In genomic region chr3:196398782-196399181, GRCh38 we compare ENCODE assay signal across 22 cellular contexts. TPM values are rescaled to one million over a fixed set of nuclear protein-coding genes. Genes with fewer than 3 reads are reported as not detected.
A peak's percentile ranks its signal among the peaks of the same experiment; 100 is the strongest.
DNase-seq lines count a peak whose midpoint lies in the region; ATAC-seq, FAIRE-seq and TF ChIP-seq lines count a peak whose summit lies in the region.
"Had no signal": no experiment of that assay in that cellular context is flagged by ENCODE, and none has a peak within 500 bp of the region (broad histone marks: within the 10 kb centered on the region; RNA-seq: fewer than 3 reads in every experiment).

No MANE protein-coding gene starts in this region.

- H4K20me1 ChIP-seq in SK-N-SH (ENCODE audit: insufficient read depth) = no peaks in the 10 kb centered on the region
- no peaks in the 10 kb centered on the region for H4K20me1 ChIP-seq in K562 (replicated peaks; ENCODE audit: control insufficient read depth, insufficient read depth, low read length)

- ATAC-seq in SK-N-SH treated with all-trans-retinoic acid at 6 μM for 48 hours = no peak
- peak; percentile 40; the same call in 2 of the 3 replicates for ATAC-seq in K562

- no peak for TF ChIP-seq EP300 in SK-N-SH (IDR thresholded peaks at IDR 0.05; ENCODE audit: borderline replicate concordance in 1 of 2, low read depth in 1 of 2, low read length in 1 of 2)
- no peak for TF ChIP-seq EP300 in K562 (IDR thresholded peaks at IDR 0.05; ENCODE audit: low read length)

- TF ChIP-seq CTCF in SK-N-SH (IDR thresholded peaks at IDR 0.05) (no peak), K562 (IDR thresholded peaks at IDR 0.05 in 2 of 3, conservative IDR thresholded peaks at IDR 0.05 in 1 of 3; ENCODE audit: insufficient read depth in 2 of 3, low read depth in 1 of 3, low read length in 3 of 3) (no peak)

- FAIRE-seq in K562 (lab: Jason Lieb, UNC) = no peak
- FAIRE-seq: D721Med, G401.6 had no signal

- H3K9me1 ChIP-seq in K562 (ENCODE audit: control insufficient read depth, insufficient read depth, low read length) = no peaks in the 10 kb centered on the region

- H3F3A ChIP-seq in SK-N-SH (replicated peaks; ENCODE audit: insufficient read depth) = peaks cover 7% of the 10 kb centered on the region

- H3K4me3 ChIP-seq in SK-N-SH (ENCODE audit: low read depth in 2 of 2, low read length in 1 of 2) (no peak overlapping the region), K562 (no peak overlapping the region), HAP-1 (no peak overlapping the region)
- H3K4me3 ChIP-seq: MG63 had no signal

- H3K27ac ChIP-seq in SK-N-SH (ENCODE audit: low read depth in 2 of 2, low read length in 1 of 2) (no peak overlapping the region), K562 (ENCODE audit: extremely low read depth, low read depth, low read length) (no peak overlapping the region)
- H3K27ac ChIP-seq: 22Rv1 had no signal

- H3K4me2 ChIP-seq in SK-N-SH (no peak overlapping the region), K562 (ENCODE audit: insufficient read depth, low read length) (no peak overlapping the region)

- H3K4me1 ChIP-seq in SK-N-SH (ENCODE audit: control insufficient read depth in 1 of 2, insufficient read depth in 2 of 2, low read depth in 1 of 2, low read length in 1 of 2) (no peaks in the 10 kb centered on the region), K562 (replicated peaks in 1 of 2; ENCODE audit: control insufficient read depth in 2 of 2, insufficient read depth in 2 of 2, low read length in 2 of 2) (peaks cover 10 to 15% of the 10 kb centered on the region in 2 experiments; a peak in 3 of 5 replicates), HAP-1 (peaks cover 10% of the 10 kb centered on the region)

- H3K36me3 ChIP-seq in SK-N-SH (replicated peaks in 1 of 2; ENCODE audit: control insufficient read depth in 1 of 2, insufficient read depth in 2 of 2, low read length in 1 of 2) (peaks cover 8 to 37% of the 10 kb centered on the region in 2 experiments), K562 (ENCODE audit: control insufficient read depth, insufficient read depth, low read length) (peaks cover 44% of the 10 kb centered on the region; the same call in 2 of the 3 replicates), HAP-1 (replicated peaks) (peaks cover 17% of the 10 kb centered on the region)

- H3K79me2 ChIP-seq in SK-N-SH (ENCODE audit: insufficient read depth) = 0 out of 2 replicates have a peak, but pooled peaks cover 5% of the 10 kb centered on the region
- H3K79me2 ChIP-seq in K562 (ENCODE audit: control insufficient read depth, insufficient read depth, low read length) = 0 out of 3 replicates have a peak, but pooled peaks cover 3% of the 10 kb centered on the region

- TF ChIP-seq RAD21 in SK-N-SH (IDR thresholded peaks at IDR 0.05; ENCODE audit: low read length) (no peak), K562 (CRISPR knock-in tag; conservative IDR thresholded peaks at IDR 0.05 in 1 of 2, IDR thresholded peaks at IDR 0.05 in 1 of 2) (no peak)

- in situ Hi-C loops in K562 (cut with MboI) (no loop called here), HAP-1 (cut with MboI; ENCODE audit: low sequenced_read_pairs) (no loop called here)

- no peaks in the 10 kb centered on the region for H3K27me3 ChIP-seq in SK-N-SH (ENCODE audit: insufficient read depth)
- H3K27me3 ChIP-seq in K562 (ENCODE audit: control insufficient read depth in 2 of 2, insufficient read depth in 2 of 2, low read length in 2 of 2) = no peaks in the 10 kb centered on the region
- no peaks in the 10 kb centered on the region for H3K27me3 ChIP-seq in HAP-1 (ENCODE audit: low read depth)
- H3K27me3 ChIP-seq: MG63 had no signal

- BruUV-seq in K562 (replicated peaks; lab: Mats Ljungman, UMichigan) = no TSS peak

- intact Hi-C loops in K562 (cut with micrococcal nuclease) = no loop called here

- H2AFZ ChIP-seq in SK-N-SH (ENCODE audit: low read depth) (no peak overlapping the region), K562 (ENCODE audit: low read depth, low read length) (no peak overlapping the region)

- TF ChIP-seq POLR2A in K562 (conservative IDR thresholded peaks at IDR 0.05) = no peak

- 86% methylated on average over 7 of the region's 7 CpGs for WGBS in SK-N-SH (ENCODE audit: low lambda C conversion rate)
- 20% methylated on average over 7 of the region's 7 CpGs for WGBS in K562 (ENCODE audit: insufficient coverage, low coverage, missing lambda C conversion rate)

- no peaks in the 10 kb centered on the region for H3K9me2 ChIP-seq in SK-N-SH

- POLR2A ChIA-PET in SK-N-SH (lab: Yijun Ruan, JAX) = interaction anchor here (1.0 kb wide), 1 partner anchor 24 kb away, joined by 3 read pairs; no protein-coding TSS in a partner anchor
- POLR2A ChIA-PET in K562 (lab: Yijun Ruan, JAX) = interaction anchor here (0.8 to 1.5 kb wide), 2 partner anchors 10 to 26 kb away, joined by 3 to 5 read pairs; no protein-coding TSS in a partner anchor

- H3K9ac ChIP-seq in SK-N-SH = no peak overlapping the region
- no peak overlapping the region for H3K9ac ChIP-seq in K562 (ENCODE audit: insufficient read depth in 1 of 2, low read depth in 2 of 2, low read length in 2 of 2)

- H3K9me3 ChIP-seq in SK-N-SH (no peaks in the 10 kb centered on the region), K562 (replicated peaks; ENCODE audit: control insufficient read depth, insufficient read depth, low read depth, low read length) (no peaks in the 10 kb centered on the region), HAP-1 (no peaks in the 10 kb centered on the region)
- H3K9me3 ChIP-seq: MG63 had no signal

- no peak for DNase-seq in SK-N-SH
- DNase-seq in K562 (ENCODE audit: extremely low read depth in 1 of 4, low spot score in 3 of 4) = peak in 1 of 4 experiments; percentile 29
- peak; percentile 29 for DNase-seq in iris pigment epithelial cell (ENCODE audit: low read depth)
- DNase-seq in activated CD4-positive, CD25-positive, alpha-beta regulatory T cell treated with anti-CD3 and anti-CD28 coated beads, Interleukin-2, amount 50 U/mL, for 72 hours = no peak
- DNase-seq in DMS79 (lab: John Stamatoyannopoulos, UW) = no peak
- no peak for DNase-seq in NCI-H146 treated with DMSO at 0.1 percent for 48 hours (lab: John Stamatoyannopoulos, UW; ENCODE audit: unreplicated experiment)
- DNase-seq in HAP-1 (ENCODE audit: low spot score in 2 of 2) = no peak
- DNase-seq: ACHN; CD4-positive, CD25-positive, alpha-beta regulatory T cell; KG1; MG63; NCI-H1105 treated with DMSO at 0.1 percent for 48 hours; NCI-H146; NCI-H2029; NCI-H446 treated with DMSO at 0.1 percent for 48 hours; NCI-H526 treated with DMSO at 0.1 percent for 48 hours; Right ventricle myocardium superior; RPMI8226 had no signal

- CTCF ChIA-PET in SK-N-SH (lab: Yijun Ruan, JAX) = interaction anchor here (0.7 to 1.0 kb wide), 2 partner anchors 9 to 22 kb away, joined by 3 read pairs; no protein-coding TSS in a partner anchor
- CTCF ChIA-PET in K562 (lab: Yijun Ruan, JAX; ENCODE audit: low intra/inter-chr PET ratio) = no interaction called here

TF ChIP-seq in SK-N-SH, 30 proteins besides CTCF, POLR2A, EP300 and RAD21:
- no peak for TF ChIP-seq SIN3A (IDR thresholded peaks at IDR 0.05; ENCODE audit: borderline replicate concordance, low read depth, low read length)
- peak; percentile 12; the same call in 1 of the 2 replicates for TF ChIP-seq FOSL2 (IDR thresholded peaks at IDR 0.05; ENCODE audit: borderline replicate concordance, low read depth)
- TF ChIP-seq JUND (IDR thresholded peaks at IDR 0.05) = peak; percentile 20; the same call in 1 of the 2 replicates

TF ChIP-seq in SK-N-SH treated with all-trans-retinoic acid at 6 μM for 48 hours, 23 proteins besides CTCF, POLR2A, EP300 and RAD21 (continues in another document):
- TF ChIP-seq BACH2 (CRISPR knock-in tag; IDR thresholded peaks at IDR 0.05; ENCODE audit: borderline replicate concordance) = no peak
- TF ChIP-seq RARB (CRISPR knock-in tag; IDR thresholded peaks at IDR 0.05) = no peak

TF ChIP-seq in K562, 482 proteins besides CTCF, POLR2A, EP300 and RAD21 (continues in another document):
- no peak for TF ChIP-seq HDAC2 (IDR thresholded peaks at IDR 0.05)
- TF ChIP-seq ATF3 (IDR thresholded peaks at IDR 0.05) = peak; percentile 75
- no peak for TF ChIP-seq ATF3 (CRISPR knock-in tag; conservative IDR thresholded peaks at IDR 0.05)

RNA-seq across cellular contexts. Expression of gene UBXN7, which starts 33.4 kb away (rescaled TPM):
- polyA plus RNA-seq in SK-N-SH (2012; rRNA removed) = 6.4 and 8.1 TPM in 2 replicates
- 7.3 and 7.6 TPM in 2 replicates for polyA plus RNA-seq in SK-N-SH (2012; cell fraction: cytosol; rRNA removed)
- polyA plus RNA-seq in SK-N-SH (2012; cell fraction: nucleus; rRNA removed) = 5.2 and 9.4 TPM in 2 replicates
- 30.5 and 50.2 TPM in 2 replicates for total RNA-seq in K562 (2011; cell fraction: chromatin; rRNA removed; ENCODE audit: low replicate concordance)
- 23.3 and 25.7 TPM in 2 replicates for total RNA-seq in K562 (2011; cell fraction: nucleolus; rRNA removed)
- 37.7 and 51.8 TPM in 2 replicates for total RNA-seq in K562 (2011; cell fraction: nucleoplasm; rRNA removed)
- 10.0 and 10.4 TPM in 2 replicates for total RNA-seq in K562 (2014; rRNA removed)
- 18.0 and 23.8 TPM in 2 replicates for total RNA-seq in K562 (2014; rRNA removed; fragmentation: Illumina TruSeq; extraction: Trizol)
- 11.2 and 12.7 TPM in 2 replicates for total RNA-seq in K562 (2015; rRNA removed; fragmentation: Illumina TruSeq; extraction: Trizol)
- total RNA-seq in K562 (2021) = 44.6 and 46.9 TPM in 2 replicates
- polyA plus RNA-seq in K562 (2011; rRNA removed) = 18.9 and 31.3 TPM in 2 replicates
- polyA plus RNA-seq in K562 (2011; cell fraction: cytosol; rRNA removed) = 7.8 and 23.8 TPM in 2 replicates
- polyA plus RNA-seq in K562 (2011; cell fraction: nucleus; rRNA removed) = 12.6 and 15.9 TPM in 2 replicates
- polyA plus RNA-seq in K562 (2012) = 11.1 and 36.9 TPM in 2 replicates
- polyA plus RNA-seq in K562 (2014; fragmentation: Illumina TruSeq; extraction: Trizol) = 19.8 and 21.9 TPM in 2 replicates
- 1 to 10 TPM; 3.5 to 3.9 TPM for polyA plus RNA-seq in K562 (2014; fragmentation: Nextera tagmentation; extraction: Ambion mirVana)
- 13.2 and 13.4 TPM in 2 replicates for polyA plus RNA-seq in K562 (2014; rRNA removed)
- 54.9 and 55.7 TPM in 2 replicates for polyA minus RNA-seq in K562 (2011; rRNA and poly(A)+ RNA removed)
- 15.8 and 20.6 TPM in 2 replicates for polyA minus RNA-seq in K562 (2011; cell fraction: cytosol; rRNA and poly(A)+ RNA removed)
- 11.6 and 17.1 TPM in 2 replicates for polyA minus RNA-seq in K562 (2011; cell fraction: nucleus; rRNA and poly(A)+ RNA removed)

Comparison
In these comparisons a context has a peak if more than half of its experiments do, and no peak if none do; other contexts are left out.
1. Of the 27 proteins assayed by ChIP-seq in both K562 and SK-N-SH: peak only in K562: none; only in SK-N-SH: none; in both: JUND; in neither: 25; mixed calls (peak in some experiments, not most) for 1.